In genomic region chr7:71705901-71706300, GRCh38 we compare ENCODE assay signal across 19 cellular contexts.
"Had no signal": no experiment of that assay in that cellular context is flagged by ENCODE, and none has a peak within 500 bp of the region (broad histone marks: within the 10 kb centered on the region; RNA-seq: fewer than 3 reads in every experiment).

No MANE protein-coding gene starts in this region.

- ATAC-seq: K562, Panc1, PC-3 had no signal

- H3K4me3 ChIP-seq: K562, MG63 had no signal

- H3K9ac ChIP-seq: SK-N-SH had no signal

- H3K27me3 ChIP-seq: MG63 had no signal

- H3K4me2 ChIP-seq: SK-N-SH had no signal

- H3K9me2 ChIP-seq: SK-N-SH had no signal

- DNase-seq: MG63, NCI-H1048, NCI-H1105, NCI-H1417, NCI-H1436 treated with DMSO at 0.1 percent for 48 hours, NCI-H187 treated with DMSO at 0.1 percent for 48 hours, NCI-H2029 treated with DMSO at 0.1 percent for 48 hours, NCI-H345, NCI-H446 treated with DMSO at 0.1 percent for 48 hours, NCI-H526 treated with DMSO at 0.1 percent for 48 hours, NCI-H748 treated with DMSO at 0.1 percent for 48 hours, PC-3, SHP77, SK-N-SH, SW 1271 had no signal

- H3K9me3 ChIP-seq: MG63, SK-N-SH had no signal

- H3K36me3 ChIP-seq: MG63 had no signal

- H3K27ac ChIP-seq: HL-60, RWPE1 had no signal
